In the genomic region with DNA sequence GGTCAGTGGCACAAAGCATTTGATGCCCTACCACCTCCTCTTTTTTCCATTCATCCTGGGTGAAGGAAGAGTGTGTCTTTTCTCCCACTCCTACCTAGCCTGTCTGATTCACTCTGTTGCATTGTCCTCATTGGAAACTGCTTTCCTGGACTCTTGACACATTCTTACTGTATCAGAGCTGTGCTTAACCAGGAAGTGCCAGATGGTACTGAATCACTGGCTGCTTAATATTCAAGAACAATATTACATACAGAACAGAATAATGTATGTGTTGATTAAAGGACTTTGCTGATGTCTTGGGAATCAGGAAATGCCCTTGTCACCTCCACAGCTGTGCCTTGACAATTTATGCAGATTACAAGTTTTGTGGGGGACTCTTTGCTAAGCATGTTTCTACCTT, we compare ENCODE assay signal across 1 cellular context.
TF ChIP-seq lines count a peak whose summit lies in the region.

No MANE protein-coding gene starts in this region.

TF ChIP-seq in GM23338, 12 proteins besides CTCF, POLR2A, EP300 and RAD21 (continued from another document):
- no peak for TF ChIP-seq POLR2AphosphoS5 (IDR thresholded peaks at IDR 0.05; ENCODE audit: low read depth)
- no peak for TF ChIP-seq NANOG (IDR thresholded peaks at IDR 0.05; ENCODE audit: borderline replicate concordance)
- TF ChIP-seq, protein P1, sequence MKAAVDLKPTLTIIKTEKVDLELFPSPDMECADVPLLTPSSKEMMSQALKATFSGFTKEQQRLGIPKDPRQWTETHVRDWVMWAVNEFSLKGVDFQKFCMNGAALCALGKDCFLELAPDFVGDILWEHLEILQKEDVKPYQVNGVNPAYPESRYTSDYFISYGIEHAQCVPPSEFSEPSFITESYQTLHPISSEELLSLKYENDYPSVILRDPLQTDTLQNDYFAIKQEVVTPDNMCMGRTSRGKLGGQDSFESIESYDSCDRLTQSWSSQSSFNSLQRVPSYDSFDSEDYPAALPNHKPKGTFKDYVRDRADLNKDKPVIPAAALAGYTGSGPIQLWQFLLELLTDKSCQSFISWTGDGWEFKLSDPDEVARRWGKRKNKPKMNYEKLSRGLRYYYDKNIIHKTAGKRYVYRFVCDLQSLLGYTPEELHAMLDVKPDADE (IDR thresholded peaks at IDR 0.05): no peak
- no peak for TF ChIP-seq STAT1 (IDR thresholded peaks at IDR 0.05; ENCODE audit: unreplicated experiment)
TF ChIP-seq in GM23338: peak in this region for 0.
